ENCODE assay signal across 10 cellular contexts in genomic region chr1:28860332-28861073, GRCh38.
DNase-seq lines count a peak whose midpoint lies in the region; TF ChIP-seq lines count a peak whose summit lies in the region.
"Had no signal": no experiment of that assay in that cellular context is flagged by ENCODE, and none has a peak within 500 bp of the region (broad histone marks: within the 10 kb centered on the region; RNA-seq: fewer than 3 reads in every experiment).

No MANE protein-coding gene starts in this region.

- peak; percentile 56 for DNase-seq in NCI-H2227 (lab: John Stamatoyannopoulos, UW; ENCODE audit: unreplicated experiment)
- no peak for DNase-seq in NCI-H2227 treated with DMSO at 0.1 percent for 48 hours (lab: John Stamatoyannopoulos, UW)
- DNase-seq in NCI-H1694 (lab: John Stamatoyannopoulos, UW): peak; percentile 76
- DNase-seq in cerebellar cortex (ENCODE audit: low spot score): peak; percentile 78
- peak; percentile 44 for DNase-seq in retinal pigment epithelial cell (ENCODE audit: low read depth)
- no peak for DNase-seq in Kasumi-1 (lab: John Stamatoyannopoulos, UW)
- no peak for DNase-seq in T-helper 9 cell
- DNase-seq in central memory CD4-positive, alpha-beta T cell: no peak
- DNase-seq: effector memory CD8-positive, alpha-beta T cell; T-cell had no signal

- TF ChIP-seq CTCF in retinal pigment epithelial cell (conservative IDR thresholded peaks at IDR 0.05; ENCODE audit: low read depth, low read length): no peak

- no peak overlapping the region for H3K4me3 ChIP-seq in retinal pigment epithelial cell (ENCODE audit: low read length)

Comparison
In these comparisons a context has a peak if more than half of its experiments do, and no peak if none do; other contexts are left out.
1. DNase-seq: peak in NCI-H2227 (single experiment), NCI-H1694 (single experiment), cerebellar cortex (single experiment) and retinal pigment epithelial cell (single experiment); none in NCI-H2227 treated with DMSO at 0.1 percent for 48 hours (single experiment), Kasumi-1 (0 of 2), T-helper 9 cell (single experiment) and central memory CD4-positive, alpha-beta T cell (single experiment).